8 cellular contexts compared by ENCODE assay signal in the genomic region with DNA sequence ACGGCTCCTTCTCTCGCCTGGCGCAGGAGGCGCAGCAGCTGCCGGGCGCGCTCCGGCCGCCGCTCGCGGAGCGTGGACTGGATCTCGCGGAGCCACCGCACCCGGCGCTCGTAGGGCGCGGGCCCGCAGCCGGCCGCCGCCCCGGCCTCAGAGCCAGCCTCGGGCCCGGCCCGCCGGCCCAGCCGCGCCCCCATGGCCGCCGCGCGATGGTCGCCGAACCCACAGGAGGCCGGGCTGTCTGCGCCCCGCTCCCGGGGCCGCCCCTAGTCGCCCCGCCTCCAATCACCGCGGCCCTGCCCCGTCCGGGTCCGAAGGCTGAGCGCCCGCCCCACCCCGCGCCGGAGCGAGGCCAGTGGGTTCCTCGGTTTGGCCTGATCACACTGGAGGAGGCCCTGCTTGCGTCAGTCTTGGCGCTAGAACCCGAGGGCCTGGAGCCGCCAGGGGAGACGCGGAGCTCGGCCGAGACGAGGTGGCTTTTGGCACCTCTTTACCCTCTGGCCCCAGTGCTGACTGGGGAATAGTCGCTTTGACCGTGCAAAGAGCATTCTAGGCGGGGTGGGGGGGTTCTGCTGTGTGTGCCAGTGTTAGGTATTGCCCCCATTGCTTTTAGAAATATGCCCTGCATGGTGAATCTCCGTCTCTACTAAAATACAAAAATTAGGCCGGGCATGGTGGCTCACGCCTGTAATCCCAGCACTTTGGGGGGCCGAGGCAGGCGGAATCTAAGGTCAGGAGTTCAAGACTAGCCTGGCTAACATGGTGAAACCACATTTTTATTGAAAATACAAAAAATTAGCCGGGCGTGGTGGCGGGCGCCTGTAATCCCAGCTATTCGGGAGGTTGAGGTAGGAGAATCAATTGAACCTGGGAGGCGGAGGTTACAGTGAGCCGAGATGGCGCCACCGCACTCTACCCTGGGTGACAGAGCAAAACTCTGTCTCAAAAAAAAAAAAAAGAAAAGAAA. TPM values are rescaled to one million over a fixed set of nuclear protein-coding genes. Genes with fewer than 3 reads are reported as not detected.
A peak's percentile ranks its signal among the peaks of the same experiment; 100 is the strongest.
DNase-seq lines count a peak whose midpoint lies in the region; ATAC-seq and TF ChIP-seq lines count a peak whose summit lies in the region.

A gene with protein sequence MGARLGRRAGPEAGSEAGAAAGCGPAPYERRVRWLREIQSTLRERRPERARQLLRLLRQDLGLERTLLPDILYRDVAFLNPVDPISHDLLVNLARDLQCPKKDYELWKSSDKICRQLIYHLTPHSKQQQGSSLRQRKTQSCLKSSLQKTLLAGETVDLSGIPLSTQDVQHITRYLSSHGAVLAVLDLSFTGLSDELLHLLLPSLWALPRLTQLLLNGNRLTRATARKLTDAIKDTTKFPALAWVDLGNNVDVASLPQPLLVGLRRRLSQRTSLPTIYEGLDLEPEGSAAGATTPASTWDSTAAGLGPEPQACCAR (minus strand): TSS at position 228 of the 964 bp plus-strand sequence. CDS start 34 bp downstream, at position 194.

- DNase-seq in AG04450 (ENCODE audit: low read depth, low spot score) = peak; percentile 53
- peak; percentile 17 for DNase-seq in NCI-H82 treated with DMSO at 0.1 percent for 48 hours (lab: John Stamatoyannopoulos, UW; ENCODE audit: unreplicated experiment)
- DNase-seq in amniotic epithelial cell (ENCODE audit: low read depth) = peak; percentile 82
- peak; percentile 94 for DNase-seq in cardiac septum (ENCODE audit: low spot score)
- peak in 49 of 56 donors; percentile 19 to 85 (median 57) for DNase-seq in nucleus accumbens (lab: John Stamatoyannopoulos, UW)

- H3K27ac ChIP-seq in AG04450 (ENCODE audit: low read depth, low read length) = peak within 1 kb of the TSS; percentile 70

- ATAC-seq in HG03045 (IDR thresholded peaks at IDR 0.05; ENCODE audit: unreplicated experiment) = peak; percentile 71
- no peak for ATAC-seq in HG03460 (IDR thresholded peaks at IDR 0.05; ENCODE audit: unreplicated experiment)

- no peak for TF ChIP-seq CTCF in AG04450 (IDR thresholded peaks at IDR 0.05; ENCODE audit: low read depth, low read length)
- TF ChIP-seq CTCF in GM12875 (IDR thresholded peaks at IDR 0.05; ENCODE audit: borderline replicate concordance, insufficient read depth, low read depth, low read length) = no peak

- peak within 1 kb of the TSS; percentile 68 for H3K4me3 ChIP-seq in AG04450 (ENCODE audit: low read depth, low read length)
- H3K4me3 ChIP-seq in GM12875 (ENCODE audit: low read depth, low read length) = peak within 1 kb of the TSS; percentile 55

- CTCF ChIA-PET in AG04450 (lab: Charles Lee) = interaction anchor here (0.7 kb wide), 1 partner anchor 269 kb away, joined by 6 read pairs; no protein-coding TSS in a partner anchor

- intact Hi-C loops in cardiac septum (cut with DNase I) = no loop called here

- no peaks in the 10 kb centered on the region for H3K9me3 ChIP-seq in AG04450 (ENCODE audit: control insufficient read depth, insufficient read depth, low read length)

- POLR2A ChIA-PET in AG04450 (lab: Yijun Ruan, JAX) = interaction anchor here (0.6 kb wide), 1 partner anchor 48 kb away, joined by 4 read pairs; no protein-coding TSS in a partner anchor

- no peaks in the 10 kb centered on the region for H3K27me3 ChIP-seq in AG04450 (ENCODE audit: control insufficient read depth, insufficient read depth, low read length)

RNA-seq across cellular contexts. Expression of the gene that starts here (rescaled TPM):
- 5.2 and 7.1 TPM in 2 replicates for polyA plus RNA-seq in AG04450 (2011; rRNA removed)
- 3.7 and 4.0 TPM in 2 replicates for polyA minus RNA-seq in AG04450 (2011; rRNA and poly(A)+ RNA removed)
- total RNA-seq in cardiac septum = 4.2 TPM

Comparison
In these comparisons a context has a peak if more than half of its experiments do, and no peak if none do; other contexts are left out.
1. DNase-seq: peak in every context shown above with its lines; median percentile 94 in cardiac septum; 82 in amniotic epithelial cell; 57 in nucleus accumbens; 53 in AG04450; 17 in NCI-H82 treated with DMSO at 0.1 percent for 48 hours.